Comparison of ENCODE assay signal across 8 cellular contexts in genomic region chr10:73781879-73782748, GRCh38. TPM values are rescaled to one million over a fixed set of nuclear protein-coding genes. Genes with fewer than 3 reads are reported as not detected.
DNase-seq lines count a peak whose midpoint lies in the region; ATAC-seq and TF ChIP-seq lines count a peak whose summit lies in the region.

Gene CHCHD1 (plus strand): TSS chr10:73782048. CDS start chr10:73782076, 28 bp downstream.

- no peaks in the 10 kb centered on the region for H3K27me3 Mint-ChIP-seq in naive thymus-derived CD8-positive, alpha-beta T cell
- H3K27me3 Mint-ChIP-seq in stimulated activated naive B cell treated with anti-CD40 and anti-IgM and Interleukin-4, amounts not matched to agents 10 μg/mL and 1 μg/mL and 100 μg/mL, for 72 hours: no peaks in the 10 kb centered on the region

- peaks cover 6% of the 10 kb centered on the region for H3K4me1 ChIP-seq in fibroblast of lung (ENCODE audit: control insufficient read depth, extremely low read depth, insufficient read depth, low read length)

- no peak for TF ChIP-seq CTCF in fibroblast of lung (conservative IDR thresholded peaks at IDR 0.05 in 1 of 2, IDR thresholded peaks at IDR 0.05 in 1 of 2; ENCODE audit: low read depth in 1 of 2, low read length in 2 of 2)

- H3K27me3 ChIP-seq in fibroblast of lung (ENCODE audit: control insufficient read depth, insufficient read depth, low read length): no peaks in the 10 kb centered on the region

- DNase-seq in Caki2 (ENCODE audit: low read depth) (peak; percentile 78), RKO (ENCODE audit: low spot score) (peak; percentile 89), fibroblast of lung (ENCODE audit: low read depth in 2 of 2) (peak; percentile 85 to 89)
- peak; percentile 86 for DNase-seq in Jurkat, Clone E6-1 (ENCODE audit: low read depth, low spot score)
- DNase-seq in activated T-helper 1 cell treated with anti-CD3 and anti-CD28 coated beads, Interleukin-2, amount 50 U/mL, for 16 hours (ENCODE audit: low read depth in 1 of 2, low spot score in 1 of 2): peak; percentile 86 to 88
- peak; percentile 81 to 93 (median 89) for DNase-seq in naive thymus-derived CD8-positive, alpha-beta T cell
- peak; percentile 85 for DNase-seq in stimulated activated naive B cell treated with anti-CD40 and anti-IgM and Interleukin-4, amounts not matched to agents 10 μg/mL and 1 μg/mL and 100 μg/mL, for 72 hours

- H3K36me3 Mint-ChIP-seq in naive thymus-derived CD8-positive, alpha-beta T cell: peaks cover 0 to 26% (median 1%) of the 10 kb centered on the region in 3 donors
- peaks cover 8 to 21% of the 10 kb centered on the region in 2 donors for H3K36me3 Mint-ChIP-seq in stimulated activated naive B cell treated with anti-CD40 and anti-IgM and Interleukin-4, amounts not matched to agents 10 μg/mL and 1 μg/mL and 100 μg/mL, for 72 hours

- peak; percentile 49 for ATAC-seq in GM21515 (IDR thresholded peaks at IDR 0.05; ENCODE audit: unreplicated experiment)
- ATAC-seq in naive thymus-derived CD8-positive, alpha-beta T cell: peak; percentile 68 to 70
- ATAC-seq in stimulated activated naive B cell treated with anti-CD40 and anti-IgM and Interleukin-4, amounts not matched to agents 10 μg/mL and 1 μg/mL and 100 μg/mL, for 72 hours (replicated peaks): peak; percentile 75 to 77

- H3K4me3 ChIP-seq in Jurkat, Clone E6-1 (ENCODE audit: low read length): peak within 1 kb of the TSS; percentile 85
- H3K4me3 ChIP-seq in fibroblast of lung (replicated peaks in 1 of 4; ENCODE audit: control extremely low read depth in 1 of 4, insufficient read depth in 1 of 4, low read depth in 3 of 4, low read length in 4 of 4): peak within 1 kb of the TSS; percentile 73 to 99 (median 91)

- H3K9ac ChIP-seq in fibroblast of lung (ENCODE audit: insufficient read depth, low read length): peak within 1 kb of the TSS; percentile 88

- peak within 1 kb of the TSS; percentile 79 for H2AFZ ChIP-seq in fibroblast of lung (ENCODE audit: low read length)

- peaks cover 27 to 65% (median 56%) of the 10 kb centered on the region in 4 donors for H3K4me1 Mint-ChIP-seq in naive thymus-derived CD8-positive, alpha-beta T cell
- peaks cover 25 to 53% of the 10 kb centered on the region in 2 donors for H3K4me1 Mint-ChIP-seq in stimulated activated naive B cell treated with anti-CD40 and anti-IgM and Interleukin-4, amounts not matched to agents 10 μg/mL and 1 μg/mL and 100 μg/mL, for 72 hours

- peaks cover 2% of the 10 kb centered on the region for H3K36me3 ChIP-seq in fibroblast of lung (ENCODE audit: control insufficient read depth, insufficient read depth, low read length)

- no peaks in the 10 kb centered on the region for H3K9me3 ChIP-seq in fibroblast of lung (ENCODE audit: control insufficient read depth, insufficient read depth, low read depth, low read length)

- POLR2A ChIA-PET in naive thymus-derived CD8-positive, alpha-beta T cell (lab: Charles Lee): interaction anchor here (0.7 to 9.7 kb wide), 13 partner anchors 9 to 685 kb away, joined by 3 to 169 read pairs (median 5); partner anchors contain the start of gene P4HA1

- no peaks in the 10 kb centered on the region for H4K20me1 ChIP-seq in fibroblast of lung (ENCODE audit: control insufficient read depth, extremely low read depth, insufficient read depth, low read length)

- H3K9me3 Mint-ChIP-seq in naive thymus-derived CD8-positive, alpha-beta T cell: no peaks in the 10 kb centered on the region
- H3K9me3 Mint-ChIP-seq in stimulated activated naive B cell treated with anti-CD40 and anti-IgM and Interleukin-4, amounts not matched to agents 10 μg/mL and 1 μg/mL and 100 μg/mL, for 72 hours: no peaks in the 10 kb centered on the region

- H3K27ac Mint-ChIP-seq in naive thymus-derived CD8-positive, alpha-beta T cell: peak within 1 kb of the TSS; percentile 98 to 100 (median 100)
- H3K27ac Mint-ChIP-seq in stimulated activated naive B cell treated with anti-CD40 and anti-IgM and Interleukin-4, amounts not matched to agents 10 μg/mL and 1 μg/mL and 100 μg/mL, for 72 hours: peak within 1 kb of the TSS; percentile 98

- in situ Hi-C loops in Caki2 (cut with HindIII; ENCODE audit: low pct_unique_long_range_greater_than_20kb, low sequenced_read_pairs): no loop called here

- H3K4me3 Mint-ChIP-seq in naive thymus-derived CD8-positive, alpha-beta T cell: peak within 1 kb of the TSS; percentile 94 to 100 (median 100)
- peak within 1 kb of the TSS; percentile 92 to 98 for H3K4me3 Mint-ChIP-seq in stimulated activated naive B cell treated with anti-CD40 and anti-IgM and Interleukin-4, amounts not matched to agents 10 μg/mL and 1 μg/mL and 100 μg/mL, for 72 hours

- peaks cover 57% of the 10 kb centered on the region for H3K79me2 ChIP-seq in fibroblast of lung (ENCODE audit: control insufficient read depth, insufficient read depth, low read length)

- H3K4me2 ChIP-seq in fibroblast of lung (ENCODE audit: extremely low read depth, insufficient read depth, low read length): peak within 1 kb of the TSS; percentile 98

- H3K27ac ChIP-seq in fibroblast of lung (ENCODE audit: insufficient read depth, low read length): peak within 1 kb of the TSS; percentile 76

RNA-seq across cellular contexts. Expression of gene CHCHD1, which starts in this region (rescaled TPM):
- total RNA-seq in Caki2 (2014; rRNA removed; shearing (Covaris generic); ENCODE audit: low replicate concordance): 54.0 and 109 TPM in 2 replicates
- 85.9 TPM for polyA plus RNA-seq in Jurkat, Clone E6-1 (2012; ENCODE audit: insufficient read depth, insufficient read length)
- 16.2 and 21.3 TPM in 2 replicates for total RNA-seq in fibroblast of lung
- 31.0 and 35.8 TPM in 2 replicates for polyA plus RNA-seq in fibroblast of lung
- polyA plus RNA-seq in fibroblast of lung (2012): 58.3 and 68.8 TPM in 2 replicates
- 1.6 and 6.2 TPM in 2 replicates for polyA minus RNA-seq in fibroblast of lung (ENCODE audit: low replicate concordance)
- 10 to 100 TPM; 19.9 to 22.1 TPM for total RNA-seq in naive thymus-derived CD8-positive, alpha-beta T cell
- polyA plus RNA-seq in naive thymus-derived CD8-positive, alpha-beta T cell: 10 to 100 TPM; 32.2 to 44.6 (median 37.9) TPM

Comparison
In these comparisons a context has a peak if more than half of its experiments do, and no peak if none do; other contexts are left out.
1. Peak in every context shown above with its lines: DNase-seq, ATAC-seq, H3K4me3 ChIP-seq and H3K27ac ChIP-seq.